9 cellular contexts compared by ENCODE assay signal in genomic region chr12:93813972-93814821, GRCh38.
DNase-seq lines count a peak whose midpoint lies in the region; ATAC-seq, FAIRE-seq and TF ChIP-seq lines count a peak whose summit lies in the region.
"Had no signal": no experiment of that assay in that cellular context is flagged by ENCODE, and none has a peak within 500 bp of the region (broad histone marks: within the 10 kb centered on the region; RNA-seq: fewer than 3 reads in every experiment).

No MANE protein-coding gene starts in this region.

- no peak overlapping the region for H3K27ac Mint-ChIP-seq in activated T-helper 17 cell treated with anti-CD3 and anti-CD28 coated beads, Interleukin-2, amount 50 U/mL, for 72 hours

- H3K79me2 ChIP-seq in PC-9 (ENCODE audit: low read depth), result no peaks in the 10 kb centered on the region

- no peaks in the 10 kb centered on the region for H4K20me1 ChIP-seq in PC-9 (ENCODE audit: insufficient read depth)

- H3F3A ChIP-seq in PC-9 (ENCODE audit: insufficient read depth, low read depth), result no peaks in the 10 kb centered on the region

- no peak overlapping the region for H2AFZ ChIP-seq in PC-9

- peaks cover 6% of the 10 kb centered on the region for H3K4me1 Mint-ChIP-seq in activated T-helper 17 cell treated with anti-CD3 and anti-CD28 coated beads, Interleukin-2, amount 50 U/mL, for 72 hours

- TF ChIP-seq CTCF in right atrium auricular region (IDR thresholded peaks at IDR 0.05) (peak in 1 of 2 donors; percentile 16), PC-9 (conservative IDR thresholded peaks at IDR 0.05) (no peak)

- peak overlapping the region in 1 of 2 donors; percentile 17 for H3K4me3 ChIP-seq in right atrium auricular region
- no peak overlapping the region for H3K4me3 ChIP-seq in rectal smooth muscle tissue (ENCODE audit: low read length)
- H3K4me3 ChIP-seq in PC-9, result no peak overlapping the region

- no peaks in the 10 kb centered on the region for H3K9me2 ChIP-seq in PC-9 (ENCODE audit: insufficient read depth)

- no peaks in the 10 kb centered on the region for H3K9me3 Mint-ChIP-seq in activated T-helper 17 cell treated with anti-CD3 and anti-CD28 coated beads, Interleukin-2, amount 50 U/mL, for 72 hours

- intact Hi-C loops in PC-9 (cut with micrococcal nuclease; ENCODE audit: unreplicated experiment), result no loop called here

- POLR2A ChIA-PET in PC-9 (lab: Charles Lee; ENCODE audit: unreplicated experiment), result no interaction called here

- FAIRE-seq in HTR-8/SVneo (lab: Jason Lieb, UNC), result no peak

- ATAC-seq in activated T-helper 17 cell treated with anti-CD3 and anti-CD28 coated beads, Interleukin-2, amount 50 U/mL, for 72 hours (replicated peaks), result peak; percentile 60
- no peak for ATAC-seq in GM18520 (IDR thresholded peaks at IDR 0.05; ENCODE audit: unreplicated experiment)

- H3K4me3 Mint-ChIP-seq in activated T-helper 17 cell treated with anti-CD3 and anti-CD28 coated beads, Interleukin-2, amount 50 U/mL, for 72 hours, result no peak overlapping the region

- peaks cover 22% of the 10 kb centered on the region for H3K36me3 Mint-ChIP-seq in activated T-helper 17 cell treated with anti-CD3 and anti-CD28 coated beads, Interleukin-2, amount 50 U/mL, for 72 hours (ENCODE audit: low read depth)

- peak overlapping the region; percentile 83 to 90 for H3K27ac ChIP-seq in right atrium auricular region
- peak overlapping the region; percentile 93 for H3K27ac ChIP-seq in rectal smooth muscle tissue (ENCODE audit: low read depth, low read length)
- H3K27ac ChIP-seq in PC-9, result no peak overlapping the region

- DNase-seq in H4 (ENCODE audit: low spot score) (peak; percentile 84), right atrium auricular region (ENCODE audit: low spot score) (peak; percentile 94), PC-9 (no peak), NCI-H524 treated with DMSO at 0.1 percent for 48 hours (lab: John Stamatoyannopoulos, UW) (no peak), HTR-8/SVneo (ENCODE audit: insufficient read length, low spot score) (no peak)
- DNase-seq: stimulated activated CD4-positive, alpha-beta T cell treated with anti-CD3 and anti-CD28 coated beads, Interleukin-15, amount 100 ng/mL, for 24 hours had no signal

- H3K9me3 ChIP-seq in right atrium auricular region (no peaks in the 10 kb centered on the region), PC-9 (ENCODE audit: insufficient read depth, low read depth) (no peaks in the 10 kb centered on the region)

- no peak overlapping the region for H3K9ac ChIP-seq in rectal smooth muscle tissue (ENCODE audit: low read length)

- no peak overlapping the region for H3K4me2 ChIP-seq in PC-9

- no peaks in the 10 kb centered on the region for H3K27me3 ChIP-seq in right atrium auricular region
- no peaks in the 10 kb centered on the region for H3K27me3 ChIP-seq in rectal smooth muscle tissue (ENCODE audit: control insufficient read depth, insufficient read depth, low read length)
- no peaks in the 10 kb centered on the region for H3K27me3 ChIP-seq in PC-9 (ENCODE audit: insufficient read depth, low read depth)

- BruUV-seq in PC-9 (replicated peaks; lab: Mats Ljungman, UMichigan), result no TSS peak

- no peaks in the 10 kb centered on the region for H3K27me3 Mint-ChIP-seq in activated T-helper 17 cell treated with anti-CD3 and anti-CD28 coated beads, Interleukin-2, amount 50 U/mL, for 72 hours

- H3K4me1 ChIP-seq in right atrium auricular region (peaks cover 0 to 70% of the 10 kb centered on the region in 2 donors), rectal smooth muscle tissue (ENCODE audit: control insufficient read depth, insufficient read depth, low read length) (peaks cover 38% of the 10 kb centered on the region), PC-9 (replicated peaks; ENCODE audit: insufficient read depth) (no peaks in the 10 kb centered on the region)

- no peaks in the 10 kb centered on the region for H3K36me3 ChIP-seq in right atrium auricular region
- no peaks in the 10 kb centered on the region for H3K36me3 ChIP-seq in rectal smooth muscle tissue (ENCODE audit: control insufficient read depth, insufficient read depth, low read length)
- H3K36me3 ChIP-seq in PC-9 (ENCODE audit: low read depth), result no peaks in the 10 kb centered on the region

- CTCF ChIA-PET in PC-9 (lab: Charles Lee), result no interaction called here

Comparison
In these comparisons a context has a peak if more than half of its experiments do, and no peak if none do; other contexts are left out.
1. DNase-seq: peak in H4 (single experiment) and right atrium auricular region (single experiment); none in PC-9 (0 of 2), NCI-H524 treated with DMSO at 0.1 percent for 48 hours (single experiment) and HTR-8/SVneo (single experiment).